ENCODE assay signal across 19 cellular contexts in genomic region chr10:121899727-121900126, GRCh38. TPM values are rescaled to one million over a fixed set of nuclear protein-coding genes. Genes with fewer than 3 reads are reported as not detected.
DNase-seq lines count a peak whose midpoint lies in the region; ATAC-seq, FAIRE-seq and TF ChIP-seq lines count a peak whose summit lies in the region.
"Had no signal": no experiment of that assay in that cellular context is flagged by ENCODE, and none has a peak within 500 bp of the region (broad histone marks: within the 10 kb centered on the region; RNA-seq: fewer than 3 reads in every experiment).

No MANE protein-coding gene starts in this region.

- H3K27me3 ChIP-seq in keratinocyte (ENCODE audit: control insufficient read depth, extremely low read depth, insufficient read depth, low read length) (no peaks in the 10 kb centered on the region), SJCRH30 (no peaks in the 10 kb centered on the region)
- H3K27me3 ChIP-seq: BE2C, MG63 had no signal

- peak; percentile 13 for FAIRE-seq in keratinocyte (lab: Jason Lieb, UNC)

- dilution Hi-C loops in keratinocyte (cut with MboI; ENCODE audit: extremely low pct_ligation_motif_present, low sequenced_read_pairs): no loop called here

- no peak for ATAC-seq in GM18870 (IDR thresholded peaks at IDR 0.05; ENCODE audit: unreplicated experiment)

- no peak overlapping the region for H3K27ac Mint-ChIP-seq in activated CD4-positive, alpha-beta memory T cell treated with anti-CD3 and anti-CD28 coated beads for 36 hours
- H3K27ac Mint-ChIP-seq: HFFc6 had no signal

- H3K9me3 ChIP-seq in keratinocyte (ENCODE audit: control insufficient read depth, low read depth, low read length) (no peaks in the 10 kb centered on the region), SJCRH30 (replicated peaks) (no peaks in the 10 kb centered on the region)
- H3K9me3 ChIP-seq: BE2C, MG63 had no signal

- no peak overlapping the region for H3K4me2 ChIP-seq in keratinocyte (ENCODE audit: control insufficient read depth, extremely low read depth, insufficient read depth, low read depth, low read length)

- POLR2A ChIA-PET in activated CD4-positive, alpha-beta memory T cell treated with anti-CD3 and anti-CD28 coated beads for 36 hours (lab: Charles Lee): no interaction called here

- H2AFZ ChIP-seq in keratinocyte (ENCODE audit: control insufficient read depth, low read length): no peak overlapping the region

- H3K27ac ChIP-seq in keratinocyte (ENCODE audit: control insufficient read depth, insufficient read depth, low read length) (no peak overlapping the region), SJCRH30 (no peak overlapping the region)

- H4K20me1 ChIP-seq in keratinocyte (ENCODE audit: control insufficient read depth, extremely low read depth, insufficient read depth, low read length): no peaks in the 10 kb centered on the region

- in situ Hi-C loops in astrocyte of the spinal cord (cut with HindIII; ENCODE audit: low sequenced_read_pairs): no loop called here

- no peak overlapping the region for H3K4me3 ChIP-seq in astrocyte of the spinal cord (ENCODE audit: low read depth, low read length)
- no peak overlapping the region for H3K4me3 ChIP-seq in keratinocyte (ENCODE audit: control insufficient read depth in 2 of 3, extremely low read depth in 1 of 3, insufficient read depth in 2 of 3, low read depth in 1 of 3, low read length in 3 of 3)
- no peak overlapping the region for H3K4me3 ChIP-seq in SJCRH30
- H3K4me3 ChIP-seq: MG63 had no signal

- H3K36me3 ChIP-seq in keratinocyte (ENCODE audit: control insufficient read depth in 2 of 2, extremely low read depth in 1 of 2, insufficient read depth in 2 of 2, low read length in 2 of 2) (peaks cover 1 to 9% of the 10 kb centered on the region in 2 experiments), SJCRH30 (peaks cover 18% of the 10 kb centered on the region)

- no peaks in the 10 kb centered on the region for H3K9me3 Mint-ChIP-seq in activated CD4-positive, alpha-beta memory T cell treated with anti-CD3 and anti-CD28 coated beads for 36 hours
- H3K9me3 Mint-ChIP-seq: HFFc6 had no signal

- TF ChIP-seq CTCF in astrocyte of the spinal cord (IDR thresholded peaks at IDR 0.05; ENCODE audit: low read depth, low read length) (no peak), keratinocyte (optimal IDR thresholded peaks at IDR 0.05 in 1 of 3, IDR thresholded peaks at IDR 0.05 in 1 of 3, conservative IDR thresholded peaks at IDR 0.05 in 1 of 3; ENCODE audit: extremely low read depth in 1 of 3, insufficient read depth in 2 of 3, low read length in 3 of 3) (no peak)

- CTCF ChIA-PET in activated CD4-positive, alpha-beta memory T cell treated with anti-CD3 and anti-CD28 coated beads for 36 hours (lab: Charles Lee): interaction anchor here (0.9 to 1.8 kb wide), 5 partner anchors 12 to 76 kb away, joined by 3 to 10 read pairs (median 3); no protein-coding TSS in a partner anchor

- no peak overlapping the region for H3K9ac ChIP-seq in keratinocyte (ENCODE audit: control insufficient read depth, extremely low read depth, insufficient read depth, low read length)

- H3K79me2 ChIP-seq in keratinocyte (ENCODE audit: control insufficient read depth, insufficient read depth, low read length): no peaks in the 10 kb centered on the region

- H3K4me1 ChIP-seq in keratinocyte (ENCODE audit: control insufficient read depth, extremely low read depth, insufficient read depth, low read length) (no peaks in the 10 kb centered on the region), SJCRH30 (no peaks in the 10 kb centered on the region)

- peaks cover 20% of the 10 kb centered on the region for H3K36me3 Mint-ChIP-seq in activated CD4-positive, alpha-beta memory T cell treated with anti-CD3 and anti-CD28 coated beads for 36 hours

- no peaks in the 10 kb centered on the region for H3K27me3 Mint-ChIP-seq in activated CD4-positive, alpha-beta memory T cell treated with anti-CD3 and anti-CD28 coated beads for 36 hours

- no peaks in the 10 kb centered on the region for H3K9me1 ChIP-seq in keratinocyte (ENCODE audit: control insufficient read depth, extremely low read depth, insufficient read depth, low read length)

- H3K4me3 Mint-ChIP-seq in activated CD4-positive, alpha-beta memory T cell treated with anti-CD3 and anti-CD28 coated beads for 36 hours: no peak overlapping the region
- H3K4me3 Mint-ChIP-seq: HFFc6 had no signal

- intact Hi-C loops in activated CD4-positive, alpha-beta memory T cell treated with anti-CD3 and anti-CD28 coated beads for 36 hours (cut with micrococcal nuclease): loop anchor here (1.0 kb wide), 2 partner anchors 75 to 957 kb away; no protein-coding TSS in a partner anchor

- peak; percentile 19 for DNase-seq in H4 (ENCODE audit: low spot score)
- peak; percentile 16 for DNase-seq in NCI-H146 treated with DMSO at 0.1 percent for 48 hours (lab: John Stamatoyannopoulos, UW; ENCODE audit: unreplicated experiment)
- DNase-seq in astrocyte of the spinal cord (ENCODE audit: low read depth, low spot score): peak; percentile 49
- no peak for DNase-seq in keratinocyte (ENCODE audit: low read depth, low spot score)
- DNase-seq in DMS153 (lab: John Stamatoyannopoulos, UW): no peak
- no peak for DNase-seq in activated CD4-positive, alpha-beta memory T cell treated with anti-CD3 and anti-CD28 coated beads for 36 hours
- no peak for DNase-seq in SJCRH30
- DNase-seq: BE2C, GDM1, H7, HFFc6, Karpas-422, MG63, NCI-H1436, NCI-H2029, NCI-H524, PC-3, Right ventricle myocardium superior had no signal

- H3K4me1 Mint-ChIP-seq in activated CD4-positive, alpha-beta memory T cell treated with anti-CD3 and anti-CD28 coated beads for 36 hours (ENCODE audit: low read depth): no peaks in the 10 kb centered on the region

RNA-seq across cellular contexts. Expression of gene ATE1, which starts 28.1 kb away (rescaled TPM):
- 11.1 and 25.7 TPM in 2 replicates for total RNA-seq in H4 (2014; rRNA removed; shearing (Covaris generic))
- polyA plus RNA-seq in keratinocyte: 10.2 to 14.9 TPM (median 12.2 TPM) in 3 replicates
- 6.6 TPM for polyA plus RNA-seq in keratinocyte (2011; ENCODE audit: low read depth)
- 8.4 and 12.3 TPM in 2 replicates for polyA plus RNA-seq in keratinocyte (2011; cell fraction: cytosol; rRNA removed)
- 9.5 and 10.4 TPM in 2 replicates for polyA plus RNA-seq in keratinocyte (2011; cell fraction: nucleus; rRNA removed)
- 7.7 and 11.9 TPM in 2 replicates for polyA plus RNA-seq in keratinocyte (2012; ENCODE audit: low replicate concordance)
- polyA minus RNA-seq in keratinocyte: 10.0 to 26.2 TPM (median 19.0 TPM) in 3 replicates
- 13.8 TPM for polyA minus RNA-seq in keratinocyte (2011; cell fraction: cytosol; rRNA and poly(A)+ RNA removed)
- polyA minus RNA-seq in keratinocyte (2011; cell fraction: nucleus; rRNA and poly(A)+ RNA removed): 17.8 and 19.5 TPM in 2 replicates
- total RNA-seq in activated CD4-positive, alpha-beta memory T cell treated with anti-CD3 and anti-CD28 coated beads for 36 hours: 10 to 100 TPM; 19.4 to 23.1 TPM
- 24.4 and 27.8 TPM in 2 replicates for total RNA-seq in SJCRH30 (2014; rRNA removed; shearing (Covaris generic))

Comparison
In these comparisons a context has a peak if more than half of its experiments do, and no peak if none do; other contexts are left out.
1. DNase-seq: peak in H4 (single experiment), NCI-H146 treated with DMSO at 0.1 percent for 48 hours (single experiment) and astrocyte of the spinal cord (single experiment); none in keratinocyte (single experiment), DMS153 (single experiment), activated CD4-positive, alpha-beta memory T cell treated with anti-CD3 and anti-CD28 coated beads for 36 hours (single experiment) and SJCRH30 (0 of 2).